8 cellular contexts compared by ENCODE assay signal in genomic region chrX:21839334-21840198, GRCh38. TPM values are rescaled to one million over a fixed set of nuclear protein-coding genes. Genes with fewer than 3 reads are reported as not detected.
DNase-seq lines count a peak whose midpoint lies in the region; FAIRE-seq and TF ChIP-seq lines count a peak whose summit lies in the region.

Gene MBTPS2 (plus strand): TSS chrX:21839617. CDS start chrX:21839735, 118 bp downstream.

- H4K5ac ChIP-seq in H1 (ENCODE audit: insufficient read length, low read depth, low read length): peak within 1 kb of the TSS; percentile 76

- H4K91ac ChIP-seq in H1 (replicated peaks; ENCODE audit: insufficient read length, low read length) (peak within 1 kb of the TSS; percentile 74), mesenchymal stem cell (ENCODE audit: low read length) (peak within 1 kb of the TSS; percentile 95)

- peaks cover 0 to 7% of the 10 kb centered on the region in 2 experiments; a peak in 2 of 4 replicates for H3K79me2 ChIP-seq in H1 (ENCODE audit: control insufficient read depth in 1 of 2, insufficient read depth in 2 of 2, low read length in 2 of 2)

- H2BK12ac ChIP-seq in H1 (ENCODE audit: low read depth, low read length) (0 out of 2 replicates have a peak within 1 kb of the TSS, but pooled peaks have one; percentile 50), mesenchymal stem cell (ENCODE audit: low read length in 2 of 2) (no peak within 1 kb of the TSS)

- DNase-seq in COLO829 (ENCODE audit: low spot score) (peak; percentile 53), GM20000 (ENCODE audit: low spot score) (peak; percentile 64), HS-5 (ENCODE audit: low read depth) (peak; percentile 69), H1 (ENCODE audit: low read depth in 1 of 2, low spot score in 2 of 2) (peak; percentile 70 to 83), mesenchymal stem cell (peak; percentile 89)
- peak; percentile 67 for DNase-seq in NK-92 treated with Interleukin-12 subunit alpha and Interleukin-12 subunit beta, amount 100 ng/mL, for 24 hours (lab: John Stamatoyannopoulos, UW)
- peak; percentile 31 for DNase-seq in stimulated activated CD8-positive, alpha-beta memory T cell treated with anti-CD3 and anti-CD28 coated beads, Interleukin-12 subunit alpha, Interleukin-12 subunit beta, amount 100 ng/mL, for 24 hours (ENCODE audit: extremely low read depth)

- H3K79me1 ChIP-seq in H1 (ENCODE audit: low read depth, low read length): no peaks in the 10 kb centered on the region
- peaks cover 5% of the 10 kb centered on the region for H3K79me1 ChIP-seq in mesenchymal stem cell (replicated peaks; ENCODE audit: low read length, poor library complexity, severe bottlenecking)

- TF ChIP-seq CTCF in GM20000 (IDR thresholded peaks at IDR 0.05; ENCODE audit: extremely low read depth, missing control alignments) (peak; percentile 6), H1 (IDR thresholded peaks at IDR 0.05; ENCODE audit: control extremely low read depth in 1 of 3, insufficient read depth in 1 of 3, low read depth in 1 of 3, low read length in 3 of 3) (peak in 2 of 3 experiments; percentile 11 to 20; a peak in 2 of 4 replicates)

- H2AFZ ChIP-seq in H1 (ENCODE audit: low read length) (0 out of 2 replicates have a peak within 1 kb of the TSS, but pooled peaks have one; percentile 32), mesenchymal stem cell (ENCODE audit: low read depth, low read length) (peak within 1 kb of the TSS; percentile 71)

- H3K4ac ChIP-seq in H1 (replicated peaks; ENCODE audit: insufficient read length, low read depth, low read length) (peak within 1 kb of the TSS; percentile 85), mesenchymal stem cell (ENCODE audit: low read depth in 1 of 2, low read length in 2 of 2) (peak within 1 kb of the TSS; percentile 88 to 89)

- H4K8ac ChIP-seq in H1 (ENCODE audit: extremely low read depth, insufficient read depth, low read length) (peak within 1 kb of the TSS; percentile 92), mesenchymal stem cell (ENCODE audit: low read length) (peak within 1 kb of the TSS; percentile 90)

- no peaks in the 10 kb centered on the region for H4K20me1 ChIP-seq in H1 (replicated peaks in 1 of 2; ENCODE audit: control insufficient read depth in 1 of 2, insufficient read depth in 2 of 2, low read length in 2 of 2)

- POLR2A ChIA-PET in activated CD8-positive, alpha-beta memory T cell treated with anti-CD3 and anti-CD28 coated beads for 36 hours (lab: Charles Lee): interaction anchor here (0.5 to 1.5 kb wide), 2 partner anchors 101 to 133 kb away, joined by 3 to 7 read pairs; partner anchors contain the start of gene SMS
- POLR2A ChIA-PET in H1 (lab: Charles Lee; ENCODE audit: partially characterized antibody): interaction anchor here (0.6 to 1.4 kb wide), 3 partner anchors 28 to 93 kb away, joined by 3 read pairs; no protein-coding TSS in a partner anchor

- peak in 1 of 2 experiments; percentile 85; a peak in 2 of 3 replicates for TF ChIP-seq POLR2A in H1 (IDR thresholded peaks at IDR 0.05; ENCODE audit: control extremely low read depth in 1 of 2, low read depth in 2 of 2, low read length in 2 of 2)

- CTCF ChIA-PET in activated CD8-positive, alpha-beta memory T cell treated with anti-CD3 and anti-CD28 coated beads for 36 hours (lab: Charles Lee): interaction anchor here (0.6 to 1.2 kb wide), 2 partner anchors 135 to 226 kb away, joined by 3 read pairs; no protein-coding TSS in a partner anchor
- CTCF ChIA-PET in H1 (lab: Charles Lee; ENCODE audit: partially characterized antibody): interaction anchor here (0.9 to 2.4 kb wide), 5 partner anchors 93 to 398 kb away, joined by 3 to 5 read pairs (median 3); no protein-coding TSS in a partner anchor

- WGBS in H1 (ENCODE audit: extremely low coverage in 1 of 2, insufficient coverage in 1 of 2, insufficient read length in 1 of 2, insufficient replicate concordance in 2 of 2, low coverage in 1 of 2, low lambda C conversion rate in 2 of 2, missing lambda C conversion rate in 1 of 2), 2 experiments: 5% methylated on average over 25 of the region's 61 CpGs; no CpG with 5 or more reads in 1 of the 2 experiments
- WGBS in mesenchymal stem cell: under 1% methylated on average over 27 of the region's 61 CpGs

- no peaks in the 10 kb centered on the region for H3K9me3 ChIP-seq in H1 (ENCODE audit: insufficient read depth in 2 of 2, low read depth in 1 of 2, low read length in 1 of 2)
- no peaks in the 10 kb centered on the region for H3K9me3 ChIP-seq in mesenchymal stem cell (ENCODE audit: control insufficient read depth, low read length)

- H3K27ac ChIP-seq in H1 (ENCODE audit: low read depth, low read length) (peak within 1 kb of the TSS; percentile 84), mesenchymal stem cell (ENCODE audit: low read length, poor library complexity, severe bottlenecking) (peak within 1 kb of the TSS; percentile 61)

- H2BK120ac ChIP-seq in H1 (replicated peaks; ENCODE audit: low read depth, low read length) (no peak within 1 kb of the TSS), mesenchymal stem cell (ENCODE audit: low read depth, low read length) (no peak within 1 kb of the TSS)

- H3K23ac ChIP-seq in H1 (ENCODE audit: insufficient read length): peak within 1 kb of the TSS; percentile 27
- H3K23ac ChIP-seq in mesenchymal stem cell (ENCODE audit: low read length in 2 of 2): no peak within 1 kb of the TSS

- H3K4me2 ChIP-seq in H1 (ENCODE audit: insufficient read depth in 1 of 2, low read depth in 2 of 2, low read length in 2 of 2) (peak within 1 kb of the TSS; percentile 60 to 72), mesenchymal stem cell (ENCODE audit: low read length, poor library complexity, severe bottlenecking) (peak within 1 kb of the TSS; percentile 47)

- peak; percentile 53 to 61 for TF ChIP-seq RAD21 in H1 (IDR thresholded peaks at IDR 0.05 in 1 of 2, conservative IDR thresholded peaks at IDR 0.05 in 1 of 2; ENCODE audit: low read depth in 2 of 2, low read length in 2 of 2)

- H3K27me3 ChIP-seq in H1 (replicated peaks in 1 of 4; ENCODE audit: control insufficient read depth in 3 of 4, extremely low read depth in 1 of 4, insufficient read depth in 3 of 4, low read length in 3 of 4) (no peaks in the 10 kb centered on the region), mesenchymal stem cell (ENCODE audit: control insufficient read depth in 1 of 2, insufficient read depth in 1 of 2, low read length in 2 of 2) (no peaks in the 10 kb centered on the region)

- H3K23me2 ChIP-seq in H1 (ENCODE audit: low read depth, low read length): no peaks in the 10 kb centered on the region

- peak; percentile 69 for FAIRE-seq in H1 (lab: Jason Lieb, UNC)

- H3K36me3 ChIP-seq in H1 (ENCODE audit: control insufficient read depth in 2 of 4, insufficient read depth in 4 of 4, low read length in 3 of 4): no peaks in the 10 kb centered on the region; a peak in 1 of 8 replicates
- H3K36me3 ChIP-seq in mesenchymal stem cell (ENCODE audit: control insufficient read depth in 1 of 2, insufficient read depth in 2 of 2, low read depth in 1 of 2, low read length in 2 of 2): peaks cover 2 to 13% of the 10 kb centered on the region in 2 experiments

- H3K4me3 ChIP-seq in H1 (ENCODE audit: extremely low read depth in 1 of 4, insufficient read depth in 2 of 4, low read depth in 3 of 4, low read length in 4 of 4) (peak within 1 kb of the TSS; percentile 64 to 88 (median 74)), mesenchymal stem cell (ENCODE audit: insufficient read depth in 1 of 2, low read depth in 1 of 2, low read length in 2 of 2) (peak within 1 kb of the TSS; percentile 80 to 89)

- no peaks in the 10 kb centered on the region; a peak in 1 of 7 replicates for H3K4me1 ChIP-seq in H1 (replicated peaks in 1 of 4; ENCODE audit: control insufficient read depth in 3 of 4, insufficient read depth in 4 of 4, low read length in 3 of 4)
- H3K4me1 ChIP-seq in mesenchymal stem cell (ENCODE audit: control insufficient read depth, insufficient read depth, low read depth, low read length): no peaks in the 10 kb centered on the region

- H3K9ac ChIP-seq in H1 (replicated peaks in 1 of 4; ENCODE audit: extremely low read depth in 1 of 4, low read depth in 3 of 4, low read length in 3 of 4) (peak within 1 kb of the TSS; percentile 74 to 92 (median 76)), mesenchymal stem cell (ENCODE audit: low read length) (peak within 1 kb of the TSS; percentile 98)

- H3K56ac ChIP-seq in H1 (replicated peaks; ENCODE audit: insufficient read length, low read depth, low read length): peak within 1 kb of the TSS; percentile 64

- peak in 1 of 2 experiments; percentile 55; a peak in 1 of 3 replicates for TF ChIP-seq EP300 in H1 (IDR thresholded peaks at IDR 0.05; ENCODE audit: borderline replicate concordance in 1 of 2, low read depth in 2 of 2, low read length in 2 of 2)

- H2BK5ac ChIP-seq in H1 (ENCODE audit: low read depth, low read length): peak within 1 kb of the TSS; percentile 60; the same call in 1 of the 2 replicates
- no peak within 1 kb of the TSS for H2BK5ac ChIP-seq in mesenchymal stem cell (ENCODE audit: low read depth, low read length, poor library complexity, severe bottlenecking)

- H2AK5ac ChIP-seq in H1 (ENCODE audit: low read depth, low read length) (no peak within 1 kb of the TSS), mesenchymal stem cell (ENCODE audit: low read length, severe bottlenecking) (no peak within 1 kb of the TSS)

- no peak within 1 kb of the TSS for H3K14ac ChIP-seq in H1 (ENCODE audit: insufficient read length)
- H3K14ac ChIP-seq in mesenchymal stem cell (ENCODE audit: low read length in 2 of 2): peak within 1 kb of the TSS in 1 of 2 experiments; percentile 97

- no peak within 1 kb of the TSS for H2BK20ac ChIP-seq in H1 (ENCODE audit: low read length)

- H2BK15ac ChIP-seq in H1 (ENCODE audit: low read length) (no peak within 1 kb of the TSS), mesenchymal stem cell (ENCODE audit: low read depth, poor library complexity, severe bottlenecking) (no peak within 1 kb of the TSS)

- H3K18ac ChIP-seq in H1 (ENCODE audit: extremely low read depth, low read length) (no peak within 1 kb of the TSS; the same call in 1 of the 2 replicates), mesenchymal stem cell (ENCODE audit: low read depth in 1 of 2, low read length in 2 of 2) (peak within 1 kb of the TSS; percentile 81 to 96)

RNA-seq across cellular contexts. Expression of gene MBTPS2, which starts in this region (rescaled TPM):
- total RNA-seq in activated CD8-positive, alpha-beta memory T cell treated with anti-CD3 and anti-CD28 coated beads for 36 hours: 10 to 100 TPM; 10.6 to 10.9 TPM
- total RNA-seq in H1 (2021; fragmentation: NEBNext Ultra II Directional; extraction: Animal tissue kit (Norgen Biotek cat#: 25700)): 6.4 and 7.4 TPM in 2 replicates
- polyA plus RNA-seq in H1 (2011; rRNA removed): 3.7 and 4.3 TPM in 2 replicates
- polyA plus RNA-seq in H1 (2011; cell fraction: cytosol; rRNA removed): 5.8 TPM
- polyA plus RNA-seq in H1 (2011; cell fraction: nucleus; rRNA removed): 5.6 TPM
- 4.1 to 5.9 TPM (median 4.7 TPM) in 4 replicates for polyA plus RNA-seq in H1 (2012, experiment 1 of 2)
- polyA plus RNA-seq in H1 (2012, experiment 2 of 2): 0.54 TPM
- 8.9 TPM for polyA plus RNA-seq in H1 (2013, experiment 1 of 2)
- 10.1 TPM for polyA plus RNA-seq in H1 (2013, experiment 2 of 2)
- polyA minus RNA-seq in H1 (2011; rRNA and poly(A)+ RNA removed): 11.9 and 15.0 TPM in 2 replicates
- 5.8 TPM for polyA minus RNA-seq in H1 (2011; cell fraction: cytosol; rRNA and poly(A)+ RNA removed)
- polyA minus RNA-seq in H1 (2011; cell fraction: nucleus; rRNA and poly(A)+ RNA removed): 13.1 TPM
- polyA plus RNA-seq in mesenchymal stem cell (2013, experiment 1 of 2): 15.2 TPM
- polyA plus RNA-seq in mesenchymal stem cell (2013, experiment 2 of 2): 15.6 TPM

Comparison
In these comparisons a context has a peak if more than half of its experiments do, and no peak if none do; other contexts are left out.
1. Peak in every context shown above with its lines: DNase-seq, H3K4me3 ChIP-seq and H3K27ac ChIP-seq.
2. DNase-seq: peak in every context shown above with its lines; median percentile 89 in mesenchymal stem cell; 76 in H1; 69 in HS-5; 67 in NK-92 treated with Interleukin-12 subunit alpha and Interleukin-12 subunit beta, amount 100 ng/mL, for 24 hours; 64 in GM20000; 53 in COLO829; 31 in stimulated activated CD8-positive, alpha-beta memory T cell treated with anti-CD3 and anti-CD28 coated beads, Interleukin-12 subunit alpha, Interleukin-12 subunit beta, amount 100 ng/mL, for 24 hours.